21 cellular contexts compared by ENCODE assay signal in the genomic region with DNA sequence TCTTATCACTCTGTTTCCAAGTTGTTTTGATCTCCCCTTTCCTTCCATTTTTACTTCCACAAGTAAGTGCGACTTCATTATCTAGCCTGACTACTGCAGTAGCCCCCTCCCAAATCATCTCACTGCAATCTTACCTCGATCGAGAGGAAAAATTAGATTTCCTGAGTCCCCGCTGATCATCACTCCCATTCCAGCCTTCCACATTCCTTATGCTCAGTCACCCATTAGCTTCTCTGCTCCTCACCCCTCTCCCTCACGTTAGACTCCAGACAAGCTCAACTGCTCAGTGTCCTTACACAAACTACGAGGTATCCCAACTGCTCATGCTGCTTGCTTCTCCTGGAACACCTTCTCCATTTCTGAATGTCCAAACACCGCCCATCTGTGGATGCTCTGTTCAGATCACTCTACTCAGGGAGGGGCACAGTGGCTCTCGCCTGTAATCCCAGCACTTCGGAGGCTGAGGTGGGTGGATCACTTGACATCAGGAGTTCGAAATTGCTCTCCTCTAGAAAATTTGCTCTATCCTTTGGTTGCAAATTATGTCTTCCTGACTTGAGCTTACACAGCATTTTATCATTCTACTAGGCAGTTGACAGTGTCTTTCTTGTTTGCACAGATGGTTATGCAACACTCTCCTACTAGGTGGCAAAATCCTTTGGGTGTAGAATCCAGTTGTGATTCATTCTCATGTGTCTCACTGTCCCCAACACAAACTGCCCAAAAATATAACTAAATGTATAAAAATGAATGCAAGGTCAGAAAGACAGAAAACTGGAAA.
DNase-seq lines count a peak whose midpoint lies in the region; ATAC-seq lines count a peak whose summit lies in the region.
"Had no signal": no experiment of that assay in that cellular context is flagged by ENCODE, and none has a peak within 500 bp of the region (broad histone marks: within the 10 kb centered on the region; RNA-seq: fewer than 3 reads in every experiment).

No MANE protein-coding gene starts in this region.

- POLR2A ChIA-PET in activated CD4-positive, alpha-beta T cell treated with anti-CD3 and anti-CD28 coated beads for 36 hours (lab: Charles Lee) = no interaction called here

- ATAC-seq in GM21360 (IDR thresholded peaks at IDR 0.05; ENCODE audit: unreplicated experiment) = no peak
- no peak for ATAC-seq in activated CD4-positive, alpha-beta T cell treated with anti-CD3 and anti-CD28 coated beads for 36 hours
- ATAC-seq: HCT116 had no signal

- no peak overlapping the region for H3K27ac Mint-ChIP-seq in activated CD4-positive, alpha-beta T cell treated with anti-CD3 and anti-CD28 coated beads for 36 hours
- H3K27ac Mint-ChIP-seq: activated CD4-positive, alpha-beta T cell treated with anti-CD3 and anti-CD28 coated beads, Interleukin-2, amount 10 ng/mL, durations not matched to agents 7 days and 5 days; activated naive CD4-positive, alpha-beta T cell treated with anti-CD3 and anti-CD28 coated beads, Interleukin-2, amount 10 ng/mL, durations not matched to agents 7 days and 5 days; B cell had no signal

- peaks cover 14% of the 10 kb centered on the region for H3K36me3 Mint-ChIP-seq in activated CD4-positive, alpha-beta T cell treated with anti-CD3 and anti-CD28 coated beads for 36 hours (ENCODE audit: low read depth)

- H3K4me2 ChIP-seq in GM23248 (ENCODE audit: unreplicated experiment) = no peak overlapping the region

- no peak overlapping the region for H3K27ac ChIP-seq in GM23248
- H3K27ac ChIP-seq: ovary, SJSA1, tibial nerve had no signal

- in situ Hi-C loops in GM23248 (cut with MboI) = no loop called here

- H3K4me1 Mint-ChIP-seq in activated CD4-positive, alpha-beta T cell treated with anti-CD3 and anti-CD28 coated beads for 36 hours = no peaks in the 10 kb centered on the region
- H3K4me1 Mint-ChIP-seq: activated CD4-positive, alpha-beta T cell treated with anti-CD3 and anti-CD28 coated beads, Interleukin-2, amount 10 ng/mL, durations not matched to agents 7 days and 5 days; B cell had no signal

- no peaks in the 10 kb centered on the region for H3K9me3 ChIP-seq in GM23248 (ENCODE audit: low read depth)
- H3K9me3 ChIP-seq: MG63, ovary, SJSA1, tibial nerve had no signal

- DNase-seq in GM23248 = peak; percentile 15
- DNase-seq in amniotic epithelial cell (ENCODE audit: low read depth) = peak; percentile 16
- DNase-seq in inferior parietal cortex (ENCODE audit: extremely low spot score) = peak; percentile 57
- DNase-seq in occipital lobe (lab: John Stamatoyannopoulos, UW) = peak; percentile 5
- DNase-seq in NCI-H2081 treated with DMSO at 0.1 percent for 48 hours (lab: John Stamatoyannopoulos, UW) = no peak
- no peak for DNase-seq in activated CD4-positive, alpha-beta T cell treated with anti-CD3 and anti-CD28 coated beads for 36 hours
- DNase-seq in COR-L47 (lab: John Stamatoyannopoulos, UW) = no peak
- DNase-seq: activated CD4-positive, alpha-beta T cell treated with anti-CD3 and anti-CD28 coated beads, Interleukin-2, amount 10 ng/mL, durations not matched to agents 7 days and 5 days; activated naive CD4-positive, alpha-beta T cell treated with anti-CD3 and anti-CD28 coated beads, Interleukin-2, amount 10 ng/mL, durations not matched to agents 7 days and 5 days; DMS53; MG63; midbrain; NCI-H2081; NCI-H524 treated with DMSO at 0.1 percent for 48 hours; ovary; small intestine had no signal

- H3K36me3 ChIP-seq in GM23248 (ENCODE audit: low read depth) = peaks cover 5% of the 10 kb centered on the region; the same call in 1 of the 2 replicates
- H3K36me3 ChIP-seq: MG63, ovary, SJSA1 had no signal

- no peaks in the 10 kb centered on the region for H3K27me3 Mint-ChIP-seq in activated CD4-positive, alpha-beta T cell treated with anti-CD3 and anti-CD28 coated beads for 36 hours
- H3K27me3 Mint-ChIP-seq: activated CD4-positive, alpha-beta T cell treated with anti-CD3 and anti-CD28 coated beads, Interleukin-2, amount 10 ng/mL, durations not matched to agents 7 days and 5 days; activated naive CD4-positive, alpha-beta T cell treated with anti-CD3 and anti-CD28 coated beads, Interleukin-2, amount 10 ng/mL, durations not matched to agents 7 days and 5 days; B cell had no signal

- no peaks in the 10 kb centered on the region for H3F3A ChIP-seq in GM23248 (ENCODE audit: insufficient read depth)

- no peaks in the 10 kb centered on the region for H3K79me2 ChIP-seq in GM23248 (ENCODE audit: insufficient read depth)

- H3K9ac ChIP-seq in GM23248 = no peak overlapping the region

- H3K9me2 ChIP-seq in GM23248 (ENCODE audit: insufficient read depth) = no peaks in the 10 kb centered on the region

- H2AFZ ChIP-seq in GM23248 = no peak overlapping the region

- H3K9me3 Mint-ChIP-seq in activated CD4-positive, alpha-beta T cell treated with anti-CD3 and anti-CD28 coated beads for 36 hours (ENCODE audit: low read depth) = no peaks in the 10 kb centered on the region
- H3K9me3 Mint-ChIP-seq: activated CD4-positive, alpha-beta T cell treated with anti-CD3 and anti-CD28 coated beads, Interleukin-2, amount 10 ng/mL, durations not matched to agents 7 days and 5 days; activated naive CD4-positive, alpha-beta T cell treated with anti-CD3 and anti-CD28 coated beads, Interleukin-2, amount 10 ng/mL, durations not matched to agents 7 days and 5 days had no signal

- no peaks in the 10 kb centered on the region for H3K27me3 ChIP-seq in GM23248 (replicated peaks; ENCODE audit: insufficient read depth)
- H3K27me3 ChIP-seq: MG63, ovary, SJSA1, tibial nerve had no signal

- H3K4me3 ChIP-seq in GM23248 = no peak overlapping the region
- H3K4me3 ChIP-seq: MG63, ovary, SJSA1, tibial nerve had no signal

- no peaks in the 10 kb centered on the region for H3K4me1 ChIP-seq in GM23248 (ENCODE audit: insufficient read depth)
- H3K4me1 ChIP-seq: SJSA1, tibial nerve had no signal

- CTCF ChIA-PET in activated CD4-positive, alpha-beta T cell treated with anti-CD3 and anti-CD28 coated beads for 36 hours (lab: Charles Lee) = no interaction called here

- intact Hi-C loops in activated CD4-positive, alpha-beta T cell treated with anti-CD3 and anti-CD28 coated beads for 36 hours (cut with DNase I, micrococcal nuclease) = no loop called here

- H4K20me1 ChIP-seq in GM23248 (ENCODE audit: insufficient read depth) = no peaks in the 10 kb centered on the region

- no peak overlapping the region for H3K4me3 Mint-ChIP-seq in activated CD4-positive, alpha-beta T cell treated with anti-CD3 and anti-CD28 coated beads for 36 hours
- H3K4me3 Mint-ChIP-seq: activated CD4-positive, alpha-beta T cell treated with anti-CD3 and anti-CD28 coated beads, Interleukin-2, amount 10 ng/mL, durations not matched to agents 7 days and 5 days; activated naive CD4-positive, alpha-beta T cell treated with anti-CD3 and anti-CD28 coated beads, Interleukin-2, amount 10 ng/mL, durations not matched to agents 7 days and 5 days; B cell had no signal

- WGBS in GM23248 (ENCODE audit: low coverage in 1 of 2, low lambda C conversion rate in 2 of 2, missing lambda C conversion rate in 2 of 2), 2 experiments = 88 to 89% methylated on average over 10 of the region's 10 CpGs

Comparison
In these comparisons a context has a peak if more than half of its experiments do, and no peak if none do; other contexts are left out.
1. DNase-seq: peak in GM23248 (single experiment), amniotic epithelial cell (single experiment), inferior parietal cortex (single experiment) and occipital lobe (single experiment); none in NCI-H2081 treated with DMSO at 0.1 percent for 48 hours (single experiment), activated CD4-positive, alpha-beta T cell treated with anti-CD3 and anti-CD28 coated beads for 36 hours (single experiment) and COR-L47 (single experiment).